Comparison of ENCODE assay signal across 10 cellular contexts in genomic region chr13:110421696-110422395, GRCh38.
A peak's percentile ranks its signal among the peaks of the same experiment; 100 is the strongest.
DNase-seq lines count a peak whose midpoint lies in the region; TF ChIP-seq lines count a peak whose summit lies in the region.
"Had no signal": no experiment of that assay in that cellular context is flagged by ENCODE, and none has a peak within 500 bp of the region (broad histone marks: within the 10 kb centered on the region; RNA-seq: fewer than 3 reads in every experiment).

No MANE protein-coding gene starts in this region.

- H3K9me3 Mint-ChIP-seq in activated CD4-positive, alpha-beta T cell treated with anti-CD3 and anti-CD28 coated beads, Interleukin-2, amount 10 ng/mL, durations not matched to agents 7 days and 5 days: no peaks in the 10 kb centered on the region
- no peaks in the 10 kb centered on the region for H3K9me3 Mint-ChIP-seq in T-helper 2 cell treated with Interferon-gamma antibody and Interleukin-4, amounts not matched to agents 5 μg/mL and 100 μg/mL, for 36 hours
- H3K9me3 Mint-ChIP-seq in progenitor cell of endocrine pancreas (ENCODE audit: low read depth): no peaks in the 10 kb centered on the region

- H3K27ac ChIP-seq in thymus (ENCODE audit: low read depth): peak overlapping the region; percentile 47
- H3K27ac ChIP-seq: psoas muscle had no signal

- H3K4me3 Mint-ChIP-seq in activated CD4-positive, alpha-beta T cell treated with anti-CD3 and anti-CD28 coated beads, Interleukin-2, amount 10 ng/mL, durations not matched to agents 7 days and 5 days: no peak overlapping the region
- H3K4me3 Mint-ChIP-seq in T-helper 2 cell treated with Interferon-gamma antibody and Interleukin-4, amounts not matched to agents 5 μg/mL and 100 μg/mL, for 36 hours: no peak overlapping the region
- H3K4me3 Mint-ChIP-seq in progenitor cell of endocrine pancreas (ENCODE audit: low read depth): no peak overlapping the region

- TF ChIP-seq CTCF in fibroblast of the aortic adventitia (IDR thresholded peaks at IDR 0.05; ENCODE audit: insufficient read depth, low read length) (no peak), progenitor cell of endocrine pancreas (IDR thresholded peaks at IDR 0.05; ENCODE audit: unreplicated experiment) (no peak)

- H3K4me1 ChIP-seq in thymus (ENCODE audit: control insufficient read depth, insufficient read depth, low read length): no peaks in the 10 kb centered on the region

- peaks cover 12% of the 10 kb centered on the region for H3K4me1 Mint-ChIP-seq in activated CD4-positive, alpha-beta T cell treated with anti-CD3 and anti-CD28 coated beads, Interleukin-2, amount 10 ng/mL, durations not matched to agents 7 days and 5 days
- peaks cover 13% of the 10 kb centered on the region for H3K4me1 Mint-ChIP-seq in T-helper 2 cell treated with Interferon-gamma antibody and Interleukin-4, amounts not matched to agents 5 μg/mL and 100 μg/mL, for 36 hours (ENCODE audit: low read depth)
- peaks cover 3% of the 10 kb centered on the region for H3K4me1 Mint-ChIP-seq in progenitor cell of endocrine pancreas (ENCODE audit: low read depth)

- H3K27ac Mint-ChIP-seq in activated CD4-positive, alpha-beta T cell treated with anti-CD3 and anti-CD28 coated beads, Interleukin-2, amount 10 ng/mL, durations not matched to agents 7 days and 5 days: no peak overlapping the region
- no peak overlapping the region for H3K27ac Mint-ChIP-seq in T-helper 2 cell treated with Interferon-gamma antibody and Interleukin-4, amounts not matched to agents 5 μg/mL and 100 μg/mL, for 36 hours
- H3K27ac Mint-ChIP-seq in progenitor cell of endocrine pancreas: no peak overlapping the region

- no peaks in the 10 kb centered on the region for H3K36me3 Mint-ChIP-seq in activated CD4-positive, alpha-beta T cell treated with anti-CD3 and anti-CD28 coated beads, Interleukin-2, amount 10 ng/mL, durations not matched to agents 7 days and 5 days (ENCODE audit: low read depth)
- H3K36me3 Mint-ChIP-seq in T-helper 2 cell treated with Interferon-gamma antibody and Interleukin-4, amounts not matched to agents 5 μg/mL and 100 μg/mL, for 36 hours (ENCODE audit: low read depth): no peaks in the 10 kb centered on the region
- H3K36me3 Mint-ChIP-seq in progenitor cell of endocrine pancreas (ENCODE audit: insufficient read depth): peaks cover 7% of the 10 kb centered on the region

- peaks cover 88% of the 10 kb centered on the region for H3K27me3 Mint-ChIP-seq in activated CD4-positive, alpha-beta T cell treated with anti-CD3 and anti-CD28 coated beads, Interleukin-2, amount 10 ng/mL, durations not matched to agents 7 days and 5 days
- peaks cover 80% of the 10 kb centered on the region for H3K27me3 Mint-ChIP-seq in T-helper 2 cell treated with Interferon-gamma antibody and Interleukin-4, amounts not matched to agents 5 μg/mL and 100 μg/mL, for 36 hours (ENCODE audit: low read depth)
- H3K27me3 Mint-ChIP-seq in progenitor cell of endocrine pancreas: no peaks in the 10 kb centered on the region

- TF ChIP-seq POLR2A in erythroblast (IDR thresholded peaks at IDR 0.05; ENCODE audit: low read length): no peak

- POLR2A ChIA-PET in activated CD4-positive, alpha-beta T cell treated with anti-CD3 and anti-CD28 coated beads, Interleukin-2, amount 10 ng/mL, durations not matched to agents 7 days and 5 days (lab: Charles Lee): no interaction called here

- CTCF ChIA-PET in activated CD4-positive, alpha-beta T cell treated with anti-CD3 and anti-CD28 coated beads, Interleukin-2, amount 10 ng/mL, durations not matched to agents 7 days and 5 days (lab: Charles Lee): no interaction called here

- H3K27me3 ChIP-seq in thymus (ENCODE audit: control insufficient read depth, insufficient read depth): peaks cover 28% of the 10 kb centered on the region

- H3K9me3 ChIP-seq in thymus (ENCODE audit: control insufficient read depth): no peaks in the 10 kb centered on the region
- H3K9me3 ChIP-seq: psoas muscle had no signal

- H3K36me3 ChIP-seq in thymus (ENCODE audit: control insufficient read depth, insufficient read depth): no peaks in the 10 kb centered on the region

- H3K4me3 ChIP-seq in fibroblast of the aortic adventitia (ENCODE audit: low read depth, low read length) (no peak overlapping the region), thymus (ENCODE audit: low read length) (no peak overlapping the region)
- H3K4me3 ChIP-seq: psoas muscle had no signal

- WGBS in thymus: 44% methylated on average over 11 of the region's 11 CpGs

- DNase-seq in activated CD4-positive, alpha-beta T cell treated with anti-CD3 and anti-CD28 coated beads, Interleukin-2, amount 10 ng/mL, durations not matched to agents 7 days and 5 days: peak; percentile 43
- no peak for DNase-seq in activated CD4-positive, alpha-beta T cell treated with anti-CD3 and anti-CD28 coated beads for 1 hour
- peak; percentile 24 for DNase-seq in T-helper 2 cell treated with Interferon-gamma antibody and Interleukin-4, amounts not matched to agents 5 μg/mL and 100 μg/mL, for 36 hours (ENCODE audit: low spot score)
- DNase-seq in fibroblast of the aortic adventitia (ENCODE audit: low read depth) (peak; percentile 33), erythroblast (lab: John Stamatoyannopoulos, UW) (no peak), progenitor cell of endocrine pancreas (ENCODE audit: low spot score, unreplicated experiment) (no peak)
- DNase-seq in activated naive CD4-positive, alpha-beta T cell (lab: John Stamatoyannopoulos, UW): no peak
- DNase-seq: activated gamma-delta T cell treated with Interleukin-2 at 50 U/mL for 16 hours, psoas muscle had no signal

Comparison
In these comparisons a context has a peak if more than half of its experiments do, and no peak if none do; other contexts are left out.
1. DNase-seq: peak in activated CD4-positive, alpha-beta T cell treated with anti-CD3 and anti-CD28 coated beads, Interleukin-2, amount 10 ng/mL, durations not matched to agents 7 days and 5 days (single experiment), T-helper 2 cell treated with Interferon-gamma antibody and Interleukin-4, amounts not matched to agents 5 μg/mL and 100 μg/mL, for 36 hours (single experiment) and fibroblast of the aortic adventitia (single experiment); none in activated CD4-positive, alpha-beta T cell treated with anti-CD3 and anti-CD28 coated beads for 1 hour (single experiment), activated naive CD4-positive, alpha-beta T cell (0 of 4), erythroblast (0 of 2) and progenitor cell of endocrine pancreas (single experiment).